ENCODE assay signal across 11 cellular contexts in the genomic region with DNA sequence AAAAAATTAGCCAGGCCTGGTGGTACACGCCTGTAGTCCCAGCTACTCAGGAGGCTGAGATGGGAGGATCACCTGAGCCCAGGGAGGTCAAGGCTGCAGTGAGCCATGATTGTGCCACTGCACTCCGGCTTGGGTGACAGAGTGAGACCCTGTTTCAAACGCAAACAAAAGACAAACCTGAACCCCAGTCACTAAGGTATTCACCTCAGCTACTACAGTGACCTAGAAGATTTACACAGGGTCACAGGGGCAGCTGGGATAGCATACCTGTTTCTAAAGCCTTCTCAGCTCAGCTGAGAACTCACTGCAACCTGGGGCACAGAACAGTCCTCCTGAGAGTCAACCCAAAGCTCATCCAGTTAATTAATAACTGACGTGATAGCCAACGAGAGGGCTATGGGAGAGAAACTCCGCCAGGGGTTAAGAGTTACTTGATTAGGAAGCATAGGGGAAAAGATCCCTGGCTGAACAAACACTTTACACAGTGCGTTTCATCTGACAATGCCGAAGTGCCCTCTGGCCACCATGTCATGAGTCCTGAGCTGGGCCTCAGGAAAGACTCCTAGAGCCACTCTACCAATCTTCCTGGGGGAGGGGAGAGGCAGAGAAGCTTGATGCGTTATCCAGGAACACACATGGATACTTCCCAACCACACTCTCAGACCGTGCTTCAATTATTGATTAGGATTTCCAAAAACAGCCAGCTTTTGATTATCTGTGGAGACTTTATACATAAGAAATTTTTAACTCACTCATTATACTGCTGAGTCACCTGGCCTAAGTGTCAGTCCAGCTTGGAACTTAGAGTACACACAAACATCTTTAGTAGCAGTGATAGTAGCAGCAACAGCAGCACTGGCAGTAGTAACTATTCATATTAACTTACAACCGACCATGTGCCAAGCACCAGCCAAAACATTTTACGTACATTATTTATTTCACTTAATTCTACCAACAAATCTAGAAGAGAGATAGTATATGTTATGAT. TPM values are rescaled to one million over a fixed set of nuclear protein-coding genes. Genes with fewer than 3 reads are reported as not detected.
DNase-seq lines count a peak whose midpoint lies in the region; ATAC-seq and TF ChIP-seq lines count a peak whose summit lies in the region.
"Had no signal": no experiment of that assay in that cellular context is flagged by ENCODE, and none has a peak within 500 bp of the region (broad histone marks: within the 10 kb centered on the region; RNA-seq: fewer than 3 reads in every experiment).

No MANE protein-coding gene starts in this region.

- H3K4me2 ChIP-seq in hepatocyte = peak overlapping the region; percentile 43

- ATAC-seq in gastrocnemius medialis = peak; percentile 58 to 80

- H3K4me3 ChIP-seq in Peyer's patch (peak overlapping the region in 1 of 4 donors; percentile 9), hepatocyte (no peak overlapping the region), gastrocnemius medialis (no peak overlapping the region)

- H3K27me3 ChIP-seq in Peyer's patch = no peaks in the 10 kb centered on the region
- H3K27me3 ChIP-seq in hepatocyte = no peaks in the 10 kb centered on the region
- no peaks in the 10 kb centered on the region for H3K27me3 ChIP-seq in gastrocnemius medialis

- H2AFZ ChIP-seq in hepatocyte = no peak overlapping the region

- no peaks in the 10 kb centered on the region for H3K9me3 ChIP-seq in Peyer's patch
- no peaks in the 10 kb centered on the region for H3K9me3 ChIP-seq in hepatocyte (ENCODE audit: low read depth)
- H3K9me3 ChIP-seq in gastrocnemius medialis = no peaks in the 10 kb centered on the region

- intact Hi-C loops in activated CD4-positive, alpha-beta memory T cell treated with anti-CD3 and anti-CD28 coated beads for 36 hours (cut with micrococcal nuclease) = loop anchor here (5.0 to 10.0 kb wide), 2 partner anchors 94 to 244 kb away; no protein-coding TSS in a partner anchor
- intact Hi-C loops in gastrocnemius medialis (cut with DNase I; ENCODE audit: low total_unique reads) = no loop called here

- in situ Hi-C loops in gastrocnemius medialis (cut with MboI; ENCODE audit: low sequenced_read_pairs in 4 of 4) = no loop called here

- peak overlapping the region; percentile 5 for H3K27ac Mint-ChIP-seq in activated CD4-positive, alpha-beta memory T cell treated with anti-CD3 and anti-CD28 coated beads for 36 hours
- H3K27ac Mint-ChIP-seq in activated CD4-positive, alpha-beta memory T cell treated with anti-CD3 and anti-CD28 coated beads, Interleukin-2, amount 10 ng/mL, durations not matched to agents 7 days and 5 days = no peak overlapping the region

- no peak for DNase-seq in activated CD4-positive, alpha-beta memory T cell treated with anti-CD3 and anti-CD28 coated beads for 36 hours
- DNase-seq in activated CD4-positive, alpha-beta memory T cell treated with anti-CD3 and anti-CD28 coated beads, Interleukin-2, amount 10 ng/mL, durations not matched to agents 7 days and 5 days = no peak
- DNase-seq in Peyer's patch (peak in 2 of 3 donors; percentile 57 to 69), hepatocyte (ENCODE audit: low spot score) (peak; percentile 69), gastrocnemius medialis (no peak), NCI-H446 treated with DMSO at 0.1 percent for 48 hours (lab: John Stamatoyannopoulos, UW) (no peak), occipital lobe (lab: John Stamatoyannopoulos, UW) (no peak)
- no peak for DNase-seq in activated CD4-positive, CD25-positive, alpha-beta regulatory T cell (lab: John Stamatoyannopoulos, UW)
- DNase-seq: H7, NCI-H1105 treated with DMSO at 0.1 percent for 48 hours, NCI-H526 had no signal

- H3K36me3 Mint-ChIP-seq in activated CD4-positive, alpha-beta memory T cell treated with anti-CD3 and anti-CD28 coated beads for 36 hours = peaks cover 11% of the 10 kb centered on the region
- peaks cover 29% of the 10 kb centered on the region for H3K36me3 Mint-ChIP-seq in activated CD4-positive, alpha-beta memory T cell treated with anti-CD3 and anti-CD28 coated beads, Interleukin-2, amount 10 ng/mL, durations not matched to agents 7 days and 5 days (ENCODE audit: low read depth)

- WGBS in hepatocyte (ENCODE audit: low lambda C conversion rate, missing lambda C conversion rate) = 60% methylated on average over 12 of the region's 12 CpGs

- TF ChIP-seq POLR2A in Peyer's patch (IDR thresholded peaks at IDR 0.05) (no peak), gastrocnemius medialis (IDR thresholded peaks at IDR 0.05) (no peak)

- H3K4me1 Mint-ChIP-seq in activated CD4-positive, alpha-beta memory T cell treated with anti-CD3 and anti-CD28 coated beads for 36 hours (ENCODE audit: low read depth) = peaks cover 61% of the 10 kb centered on the region
- peaks cover 32% of the 10 kb centered on the region for H3K4me1 Mint-ChIP-seq in activated CD4-positive, alpha-beta memory T cell treated with anti-CD3 and anti-CD28 coated beads, Interleukin-2, amount 10 ng/mL, durations not matched to agents 7 days and 5 days

- TF ChIP-seq CTCF in Peyer's patch (IDR thresholded peaks at IDR 0.05) (no peak), hepatocyte (IDR thresholded peaks at IDR 0.05; ENCODE audit: poor library complexity) (no peak), gastrocnemius medialis (IDR thresholded peaks at IDR 0.05 in 4 of 5, conservative IDR thresholded peaks at IDR 0.05 in 1 of 5) (no peak)

- H3K36me3 ChIP-seq in Peyer's patch (no peaks in the 10 kb centered on the region), hepatocyte (replicated peaks; ENCODE audit: insufficient read depth, low read depth) (no peaks in the 10 kb centered on the region), gastrocnemius medialis (no peaks in the 10 kb centered on the region)

- H3K4me1 ChIP-seq in Peyer's patch (peaks cover 0 to 56% (median 6%) of the 10 kb centered on the region in 4 donors), hepatocyte (ENCODE audit: insufficient read depth) (peaks cover 39% of the 10 kb centered on the region), gastrocnemius medialis (peaks cover 80 to 86% of the 10 kb centered on the region in 2 donors)

- peaks cover 3% of the 10 kb centered on the region for H4K20me1 ChIP-seq in hepatocyte (ENCODE audit: insufficient read depth, poor library complexity, severe bottlenecking)

- POLR2A ChIA-PET in activated CD4-positive, alpha-beta memory T cell treated with anti-CD3 and anti-CD28 coated beads for 36 hours (lab: Charles Lee) = no interaction called here
- POLR2A ChIA-PET in activated CD4-positive, alpha-beta memory T cell treated with anti-CD3 and anti-CD28 coated beads, Interleukin-2, amount 10 ng/mL, durations not matched to agents 7 days and 5 days (lab: Charles Lee) = no interaction called here

- H3K4me3 Mint-ChIP-seq in activated CD4-positive, alpha-beta memory T cell treated with anti-CD3 and anti-CD28 coated beads for 36 hours = no peak overlapping the region
- H3K4me3 Mint-ChIP-seq in activated CD4-positive, alpha-beta memory T cell treated with anti-CD3 and anti-CD28 coated beads, Interleukin-2, amount 10 ng/mL, durations not matched to agents 7 days and 5 days = no peak overlapping the region

- no peaks in the 10 kb centered on the region for H3K9me2 ChIP-seq in hepatocyte (replicated peaks; ENCODE audit: insufficient read depth)

- H3K9me3 Mint-ChIP-seq in activated CD4-positive, alpha-beta memory T cell treated with anti-CD3 and anti-CD28 coated beads for 36 hours = peaks cover 13% of the 10 kb centered on the region
- H3K9me3 Mint-ChIP-seq in activated CD4-positive, alpha-beta memory T cell treated with anti-CD3 and anti-CD28 coated beads, Interleukin-2, amount 10 ng/mL, durations not matched to agents 7 days and 5 days = peaks cover 4% of the 10 kb centered on the region

- H3K27me3 Mint-ChIP-seq in activated CD4-positive, alpha-beta memory T cell treated with anti-CD3 and anti-CD28 coated beads for 36 hours = no peaks in the 10 kb centered on the region
- no peaks in the 10 kb centered on the region for H3K27me3 Mint-ChIP-seq in activated CD4-positive, alpha-beta memory T cell treated with anti-CD3 and anti-CD28 coated beads, Interleukin-2, amount 10 ng/mL, durations not matched to agents 7 days and 5 days

- CTCF ChIA-PET in activated CD4-positive, alpha-beta memory T cell treated with anti-CD3 and anti-CD28 coated beads for 36 hours (lab: Charles Lee) = no interaction called here
- CTCF ChIA-PET in activated CD4-positive, alpha-beta memory T cell treated with anti-CD3 and anti-CD28 coated beads, Interleukin-2, amount 10 ng/mL, durations not matched to agents 7 days and 5 days (lab: Charles Lee) = no interaction called here

- peak overlapping the region in 3 of 4 donors; percentile 13 to 74 (median 73) for H3K27ac ChIP-seq in Peyer's patch
- peak overlapping the region; percentile 72 for H3K27ac ChIP-seq in hepatocyte
- peak overlapping the region; percentile 74 to 82 (median 78) for H3K27ac ChIP-seq in gastrocnemius medialis

- peaks cover 76% of the 10 kb centered on the region for H3K79me2 ChIP-seq in hepatocyte

RNA-seq across cellular contexts. Expression of a gene that starts 48.2 kb away (rescaled TPM):
- 10 to 100 TPM; 59.1 to 63.5 TPM for total RNA-seq in activated CD4-positive, alpha-beta memory T cell treated with anti-CD3 and anti-CD28 coated beads for 36 hours
- total RNA-seq in activated CD4-positive, alpha-beta memory T cell treated with anti-CD3 and anti-CD28 coated beads, Interleukin-2, amount 10 ng/mL, durations not matched to agents 7 days and 5 days = 10 to 100 TPM; 73.1 to 78.3 TPM
- total RNA-seq in Peyer's patch = 100 to 1,000 TPM; 129 to 213 (median 163) TPM
- 38.9 and 47.6 TPM in 2 replicates for total RNA-seq in hepatocyte
- 36.7 and 42.2 TPM in 2 replicates for polyA plus RNA-seq in hepatocyte
- total RNA-seq in gastrocnemius medialis = 100 to 1,000 TPM in 3 of 4 donors, 10 to 100 TPM in 1; 99.6 to 172 (median 103) TPM
- 36.8 TPM for total RNA-seq in occipital lobe

Comparison
In these comparisons a context has a peak if more than half of its experiments do, and no peak if none do; other contexts are left out.
1. DNase-seq: peak in Peyer's patch (2 of 3) and hepatocyte (single experiment); none in activated CD4-positive, alpha-beta memory T cell treated with anti-CD3 and anti-CD28 coated beads for 36 hours (single experiment), activated CD4-positive, alpha-beta memory T cell treated with anti-CD3 and anti-CD28 coated beads, Interleukin-2, amount 10 ng/mL, durations not matched to agents 7 days and 5 days (single experiment), gastrocnemius medialis (0 of 2), NCI-H446 treated with DMSO at 0.1 percent for 48 hours (single experiment), activated CD4-positive, CD25-positive, alpha-beta regulatory T cell (0 of 4) and occipital lobe (single experiment).
2. Peak in every context shown above with its lines, with median percentiles within 50 percentile points of each other: H3K27ac ChIP-seq.